Comparison of ENCODE assay signal across 1 cellular context in the genomic region with DNA sequence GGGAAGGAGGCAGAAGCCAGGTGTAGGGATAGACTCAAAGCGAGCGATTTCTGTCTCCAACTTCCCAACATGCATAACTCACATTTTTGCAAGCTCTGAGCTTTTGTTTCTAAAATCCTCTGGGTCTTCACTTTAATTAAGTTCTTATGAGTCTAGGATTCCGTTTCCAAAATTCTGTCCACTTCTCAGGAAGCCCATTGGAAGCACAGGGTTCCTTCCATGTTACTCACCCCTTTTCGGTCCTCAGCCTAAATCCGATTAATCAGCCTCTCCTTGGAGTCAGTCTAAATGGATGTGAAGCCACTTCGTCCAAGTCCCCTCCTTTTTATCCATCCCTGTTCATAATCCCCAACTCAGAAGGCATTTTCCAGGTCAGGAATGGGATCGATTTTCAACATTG.
TF ChIP-seq lines count a peak whose summit lies in the region.

No MANE protein-coding gene starts in this region.

TF ChIP-seq in GM23338, 12 proteins besides CTCF, POLR2A, EP300 and RAD21 (continued from another document):
- TF ChIP-seq, protein P1, sequence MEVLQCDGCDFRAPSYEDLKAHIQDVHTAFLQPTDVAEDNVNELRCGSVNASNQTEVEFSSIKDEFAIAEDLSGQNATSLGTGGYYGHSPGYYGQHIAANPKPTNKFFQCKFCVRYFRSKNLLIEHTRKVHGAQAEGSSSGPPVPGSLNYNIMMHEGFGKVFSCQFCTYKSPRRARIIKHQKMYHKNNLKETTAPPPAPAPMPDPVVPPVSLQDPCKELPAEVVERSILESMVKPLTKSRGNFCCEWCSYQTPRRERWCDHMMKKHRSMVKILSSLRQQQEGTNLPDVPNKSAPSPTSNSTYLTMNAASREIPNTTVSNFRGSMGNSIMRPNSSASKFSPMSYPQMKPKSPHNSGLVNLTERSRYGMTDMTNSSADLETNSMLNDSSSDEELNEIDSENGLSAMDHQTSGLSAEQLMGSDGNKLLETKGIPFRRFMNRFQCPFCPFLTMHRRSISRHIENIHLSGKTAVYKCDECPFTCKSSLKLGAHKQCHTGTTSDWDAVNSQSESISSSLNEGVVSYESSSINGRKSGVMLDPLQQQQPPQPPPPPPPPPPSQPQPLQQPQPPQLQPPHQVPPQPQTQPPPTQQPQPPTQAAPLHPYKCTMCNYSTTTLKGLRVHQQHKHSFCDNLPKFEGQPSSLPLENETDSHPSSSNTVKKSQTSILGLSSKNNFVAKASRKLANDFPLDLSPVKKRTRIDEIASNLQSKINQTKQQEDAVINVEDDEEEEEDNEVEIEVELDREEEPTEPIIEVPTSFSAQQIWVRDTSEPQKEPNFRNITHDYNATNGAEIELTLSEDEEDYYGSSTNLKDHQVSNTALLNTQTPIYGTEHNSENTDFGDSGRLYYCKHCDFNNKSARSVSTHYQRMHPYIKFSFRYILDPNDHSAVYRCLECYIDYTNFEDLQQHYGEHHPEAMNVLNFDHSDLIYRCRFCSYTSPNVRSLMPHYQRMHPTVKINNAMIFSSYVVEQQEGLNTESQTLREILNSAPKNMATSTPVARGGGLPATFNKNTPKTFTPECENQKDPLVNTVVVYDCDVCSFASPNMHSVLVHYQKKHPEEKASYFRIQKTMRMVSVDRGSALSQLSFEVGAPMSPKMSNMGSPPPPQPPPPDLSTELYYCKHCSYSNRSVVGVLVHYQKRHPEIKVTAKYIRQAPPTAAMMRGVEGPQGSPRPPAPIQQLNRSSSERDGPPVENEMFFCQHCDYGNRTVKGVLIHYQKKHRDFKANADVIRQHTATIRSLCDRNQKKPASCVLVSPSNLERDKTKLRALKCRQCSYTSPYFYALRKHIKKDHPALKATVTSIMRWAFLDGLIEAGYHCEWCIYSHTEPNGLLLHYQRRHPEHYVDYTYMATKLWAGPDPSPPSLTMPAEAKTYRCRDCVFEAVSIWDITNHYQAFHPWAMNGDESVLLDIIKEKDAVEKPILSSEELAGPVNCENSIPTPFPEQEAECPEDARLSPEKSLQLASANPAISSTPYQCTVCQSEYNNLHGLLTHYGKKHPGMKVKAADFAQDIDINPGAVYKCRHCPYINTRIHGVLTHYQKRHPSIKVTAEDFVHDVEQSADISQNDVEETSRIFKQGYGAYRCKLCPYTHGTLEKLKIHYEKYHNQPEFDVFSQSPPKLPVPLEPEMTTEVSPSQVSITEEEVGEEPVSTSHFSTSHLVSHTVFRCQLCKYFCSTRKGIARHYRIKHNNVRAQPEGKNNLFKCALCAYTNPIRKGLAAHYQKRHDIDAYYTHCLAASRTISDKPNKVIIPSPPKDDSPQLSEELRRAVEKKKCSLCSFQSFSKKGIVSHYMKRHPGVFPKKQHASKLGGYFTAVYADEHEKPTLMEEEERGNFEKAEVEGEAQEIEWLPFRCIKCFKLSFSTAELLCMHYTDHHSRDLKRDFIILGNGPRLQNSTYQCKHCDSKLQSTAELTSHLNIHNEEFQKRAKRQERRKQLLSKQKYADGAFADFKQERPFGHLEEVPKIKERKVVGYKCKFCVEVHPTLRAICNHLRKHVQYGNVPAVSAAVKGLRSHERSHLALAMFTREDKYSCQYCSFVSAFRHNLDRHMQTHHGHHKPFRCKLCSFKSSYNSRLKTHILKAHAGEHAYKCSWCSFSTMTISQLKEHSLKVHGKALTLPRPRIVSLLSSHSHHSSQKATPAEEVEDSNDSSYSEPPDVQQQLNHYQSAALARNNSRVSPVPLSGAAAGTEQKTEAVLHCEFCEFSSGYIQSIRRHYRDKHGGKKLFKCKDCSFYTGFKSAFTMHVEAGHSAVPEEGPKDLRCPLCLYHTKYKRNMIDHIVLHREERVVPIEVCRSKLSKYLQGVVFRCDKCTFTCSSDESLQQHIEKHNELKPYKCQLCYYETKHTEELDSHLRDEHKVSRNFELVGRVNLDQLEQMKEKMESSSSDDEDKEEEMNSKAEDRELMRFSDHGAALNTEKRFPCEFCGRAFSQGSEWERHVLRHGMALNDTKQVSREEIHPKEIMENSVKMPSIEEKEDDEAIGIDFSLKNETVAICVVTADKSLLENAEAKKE (CRISPR knock-in tag; IDR thresholded peaks at IDR 0.05) = no peak
- TF ChIP-seq, protein P2, sequence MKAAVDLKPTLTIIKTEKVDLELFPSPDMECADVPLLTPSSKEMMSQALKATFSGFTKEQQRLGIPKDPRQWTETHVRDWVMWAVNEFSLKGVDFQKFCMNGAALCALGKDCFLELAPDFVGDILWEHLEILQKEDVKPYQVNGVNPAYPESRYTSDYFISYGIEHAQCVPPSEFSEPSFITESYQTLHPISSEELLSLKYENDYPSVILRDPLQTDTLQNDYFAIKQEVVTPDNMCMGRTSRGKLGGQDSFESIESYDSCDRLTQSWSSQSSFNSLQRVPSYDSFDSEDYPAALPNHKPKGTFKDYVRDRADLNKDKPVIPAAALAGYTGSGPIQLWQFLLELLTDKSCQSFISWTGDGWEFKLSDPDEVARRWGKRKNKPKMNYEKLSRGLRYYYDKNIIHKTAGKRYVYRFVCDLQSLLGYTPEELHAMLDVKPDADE (IDR thresholded peaks at IDR 0.05) = no peak
- TF ChIP-seq CREB1 (CRISPR knock-in tag; IDR thresholded peaks at IDR 0.05; ENCODE audit: low read depth) (no peak), EZH2phosphoT487 (IDR thresholded peaks at IDR 0.05; ENCODE audit: unreplicated experiment) (no peak), POLR2AphosphoS5 (IDR thresholded peaks at IDR 0.05; ENCODE audit: low read depth) (no peak)
